In genomic region chr11:64275841-64276240, GRCh38 we compare ENCODE assay signal across 19 cellular contexts. TPM values are rescaled to one million over a fixed set of nuclear protein-coding genes. Genes with fewer than 3 reads are reported as not detected.
DNase-seq lines count a peak whose midpoint lies in the region; ATAC-seq and TF ChIP-seq lines count a peak whose summit lies in the region.
"Had no signal": no experiment of that assay in that cellular context is flagged by ENCODE, and none has a peak within 500 bp of the region (broad histone marks: within the 10 kb centered on the region; RNA-seq: fewer than 3 reads in every experiment).

No MANE protein-coding gene starts in this region.

- H2BK120ac ChIP-seq in trophoblast cell (ENCODE audit: insufficient read depth, low read length, poor library complexity), result peak overlapping the region; percentile 3

- H3K23ac ChIP-seq in trophoblast cell (ENCODE audit: low read length), result no peak overlapping the region

- H2AK5ac ChIP-seq in trophoblast cell (ENCODE audit: low read length), result no peak overlapping the region

- no peak overlapping the region for H3K4me3 Mint-ChIP-seq in activated T-cell treated with anti-CD3 and anti-CD28 coated beads, Interleukin-2, amount 50 U/mL, for 24 hours
- H3K4me3 Mint-ChIP-seq: CD14-positive monocyte; CD8-positive, alpha-beta T cell; GM23338 had no signal

- CTCF ChIA-PET in HEK293T (lab: Yijun Ruan, JAX), result interaction anchor here (0.6 to 1.1 kb wide), 4 partner anchors 25 to 350 kb away, joined by 3 to 8 read pairs (median 4); no protein-coding TSS in a partner anchor

- H3K4me1 ChIP-seq in trophoblast cell (ENCODE audit: control insufficient read depth in 1 of 2, insufficient read depth in 2 of 2, low read length in 2 of 2), result peaks cover 14 to 16% of the 10 kb centered on the region in 2 experiments

- H3K18ac ChIP-seq in trophoblast cell (ENCODE audit: low read length), result no peak overlapping the region

- H4K12ac ChIP-seq in trophoblast cell (ENCODE audit: low read depth, low read length), result no peak overlapping the region

- peaks cover 17% of the 10 kb centered on the region for H3K79me1 ChIP-seq in trophoblast cell (ENCODE audit: low read length)

- WGBS in trophoblast cell (ENCODE audit: extremely low coverage, insufficient coverage, insufficient read length), result no CpG with 5 or more reads among the region's 2 CpGs

- H2BK12ac ChIP-seq in trophoblast cell (ENCODE audit: low read length), result no peak overlapping the region

- DNase-seq in activated T-cell treated with anti-CD3 and anti-CD28 coated beads, Interleukin-2, amount 50 U/mL, for 24 hours, result no peak
- DNase-seq in activated T-cell treated with anti-CD3 and anti-CD28 coated beads, Interleukin-2, amount 50 U/mL, for 48 hours, result no peak
- no peak for DNase-seq in WERI-Rb-1
- no peak for DNase-seq in epithelial cell of prostate (ENCODE audit: low read depth, low spot score)
- DNase-seq in trophoblast cell, result peak; percentile 81
- DNase-seq in cardiac septum (ENCODE audit: low spot score), result no peak
- no peak for DNase-seq in HEK293T (ENCODE audit: extremely low spot score)
- DNase-seq: Caco-2; CD8-positive, alpha-beta T cell; DND-41; GDM1; H9 had no signal

- H3K9me3 ChIP-seq in WERI-Rb-1 (ENCODE audit: severe bottlenecking) (no peaks in the 10 kb centered on the region), trophoblast cell (ENCODE audit: insufficient read depth, low read depth, low read length) (no peaks in the 10 kb centered on the region)
- H3K9me3 ChIP-seq: Caco-2 had no signal

- H3K36me3 ChIP-seq in WERI-Rb-1 (peaks cover 32% of the 10 kb centered on the region), trophoblast cell (ENCODE audit: control insufficient read depth in 1 of 2, insufficient read depth in 2 of 2, low read length in 2 of 2) (peaks cover 19 to 23% of the 10 kb centered on the region in 2 experiments)

- H3K14ac ChIP-seq in trophoblast cell (ENCODE audit: low read length), result no peak overlapping the region

- no peaks in the 10 kb centered on the region for H3K27me3 Mint-ChIP-seq in activated T-cell treated with anti-CD3 and anti-CD28 coated beads, Interleukin-2, amount 50 U/mL, for 24 hours

- POLR2A ChIA-PET in HEK293T (lab: Yijun Ruan, JAX), result interaction anchor here (0.8 to 1.6 kb wide), 4 partner anchors 11 to 74 kb away, joined by 3 to 4 read pairs (median 3); partner anchors contain the start of genes PRDX5 and TRMT112

- H3K79me2 ChIP-seq in trophoblast cell (ENCODE audit: control insufficient read depth, insufficient read depth, low read length, poor library complexity), result peaks cover 4% of the 10 kb centered on the region

- H3K27me3 ChIP-seq in WERI-Rb-1 (ENCODE audit: insufficient read depth, low read depth, severe bottlenecking) (no peaks in the 10 kb centered on the region), trophoblast cell (ENCODE audit: insufficient read depth, low read length) (no peaks in the 10 kb centered on the region)

- TF ChIP-seq CTCF in WERI-Rb-1 (IDR thresholded peaks at IDR 0.05; ENCODE audit: low read depth, low read length), result no peak

- H3K4me1 Mint-ChIP-seq in activated T-cell treated with anti-CD3 and anti-CD28 coated beads, Interleukin-2, amount 50 U/mL, for 24 hours (ENCODE audit: low read depth), result peaks cover 14% of the 10 kb centered on the region

- peak overlapping the region; percentile 44 for H3K27ac Mint-ChIP-seq in activated T-cell treated with anti-CD3 and anti-CD28 coated beads, Interleukin-2, amount 50 U/mL, for 24 hours
- H3K27ac Mint-ChIP-seq: CD14-positive monocyte; CD8-positive, alpha-beta T cell; GM23338 had no signal

- H3K36me3 Mint-ChIP-seq in activated T-cell treated with anti-CD3 and anti-CD28 coated beads, Interleukin-2, amount 50 U/mL, for 24 hours (ENCODE audit: low read depth), result peaks cover 39% of the 10 kb centered on the region

- ATAC-seq in GM21447 (IDR thresholded peaks at IDR 0.05; ENCODE audit: unreplicated experiment), result no peak
- ATAC-seq: CD8-positive, alpha-beta T cell; GM23338 had no signal

- no peak overlapping the region for H4K8ac ChIP-seq in trophoblast cell (ENCODE audit: low read depth, low read length)

- no peak overlapping the region for H2AFZ ChIP-seq in trophoblast cell (ENCODE audit: insufficient read depth, low read length, poor library complexity)
- H2AFZ ChIP-seq: GM23338 had no signal

- intact Hi-C loops in cardiac septum (cut with DNase I), result no loop called here

- no peak overlapping the region for H3K9ac ChIP-seq in trophoblast cell (ENCODE audit: low read length)

- no peak overlapping the region for H3K4ac ChIP-seq in trophoblast cell (ENCODE audit: low read depth, low read length)

- H2BK5ac ChIP-seq in trophoblast cell (ENCODE audit: low read depth, low read length, poor library complexity), result peak overlapping the region; percentile 16

- peak overlapping the region; percentile 30 for H3K27ac ChIP-seq in WERI-Rb-1
- peak overlapping the region; percentile 83 for H3K27ac ChIP-seq in epithelial cell of prostate
- peak overlapping the region; percentile 78 for H3K27ac ChIP-seq in trophoblast cell (ENCODE audit: low read depth, low read length)
- H3K27ac ChIP-seq: 22Rv1 had no signal

- peak overlapping the region; percentile 10 for H4K91ac ChIP-seq in trophoblast cell (ENCODE audit: low read depth, low read length)

- no peak overlapping the region for H3K4me2 ChIP-seq in trophoblast cell (ENCODE audit: low read length)
- H3K4me2 ChIP-seq: GM23338 had no signal

- H3K9me3 Mint-ChIP-seq in activated T-cell treated with anti-CD3 and anti-CD28 coated beads, Interleukin-2, amount 50 U/mL, for 24 hours, result no peaks in the 10 kb centered on the region
- H3K9me3 Mint-ChIP-seq: CD14-positive monocyte; CD8-positive, alpha-beta T cell; GM23338; H9 had no signal

- no peak overlapping the region for H3K4me3 ChIP-seq in WERI-Rb-1 (ENCODE audit: low read depth, low read length)
- H3K4me3 ChIP-seq in trophoblast cell (ENCODE audit: low read depth, low read length), result no peak overlapping the region
- H3K4me3 ChIP-seq: GM23338 had no signal

TF ChIP-seq in HEK293T, 16 proteins besides CTCF, POLR2A, EP300 and RAD21:
- TF ChIP-seq FOXA1 (IDR thresholded peaks at IDR 0.05), result no peak
- no peak for TF ChIP-seq FOXK2 (IDR thresholded peaks at IDR 0.05)
- TF ChIP-seq SUZ12 (IDR thresholded peaks at IDR 0.05), result no peak
- TF ChIP-seq BHLHE40 (IDR thresholded peaks at IDR 0.05; ENCODE audit: borderline replicate concordance), result no peak
- no peak for TF ChIP-seq CTBP1 (IDR thresholded peaks at IDR 0.05; ENCODE audit: borderline replicate concordance)
- no peak for TF ChIP-seq ELF4 (IDR thresholded peaks at IDR 0.05)
- no peak for TF ChIP-seq NFRKB (IDR thresholded peaks at IDR 0.05)
- TF ChIP-seq ZNF384 (IDR thresholded peaks at IDR 0.05), result no peak
- no peak for TF ChIP-seq ARNT (IDR thresholded peaks at IDR 0.05)
- TF ChIP-seq PKNOX1 (IDR thresholded peaks at IDR 0.05), result no peak
- no peak for TF ChIP-seq TARDBP (IDR thresholded peaks at IDR 0.05)
- no peak for TF ChIP-seq L3MBTL2 (conservative IDR thresholded peaks at IDR 0.05)
- TF ChIP-seq LEF1 (IDR thresholded peaks at IDR 0.05; ENCODE audit: borderline replicate concordance), result no peak
- no peak for TF ChIP-seq FOXM1 (IDR thresholded peaks at IDR 0.05; ENCODE audit: borderline replicate concordance)
- no peak for TF ChIP-seq HDGF (IDR thresholded peaks at IDR 0.05; ENCODE audit: borderline replicate concordance)

RNA-seq across cellular contexts. Expression of gene BAD, which starts 8.6 kb away (rescaled TPM):
- 48.1 and 49.0 TPM in 2 replicates for polyA plus RNA-seq in trophoblast cell (2013)
- total RNA-seq in cardiac septum, result 45.9 TPM

RNA-seq across cellular contexts. Expression of gene GPR137, which starts 9.8 kb away (rescaled TPM):
- polyA plus RNA-seq in trophoblast cell (2013), result 35.4 and 37.0 TPM in 2 replicates
- 37.7 TPM for total RNA-seq in cardiac septum

RNA-seq across cellular contexts. Expression of gene KCNK4, which starts 15.3 kb away (rescaled TPM):
- 0.05 and 0.08 TPM in 2 replicates for polyA plus RNA-seq in trophoblast cell (2013)
- not detected for total RNA-seq in cardiac septum
- total RNA-seq: Caco-2; CD8-positive, alpha-beta T cell; HT-29 had no signal
- polyA plus RNA-seq: BJ, CD14-positive monocyte, GM23338 had no signal

RNA-seq across cellular contexts. Expression of gene CATSPERZ, which starts 24.3 kb away (rescaled TPM):
- 1.0 and 1.2 TPM in 2 replicates for polyA plus RNA-seq in trophoblast cell (2013)
- not detected for total RNA-seq in cardiac septum
- total RNA-seq: A673; CD8-positive, alpha-beta T cell; GM23338 had no signal
- polyA plus RNA-seq: BJ, CD14-positive monocyte had no signal

RNA-seq across cellular contexts. Expression of gene PLCB3, which starts 24.5 kb away (rescaled TPM):
- 26.2 and 26.8 TPM in 2 replicates for polyA plus RNA-seq in trophoblast cell (2013)
- 9.6 TPM for total RNA-seq in cardiac septum

Comparison
In these comparisons a context has a peak if more than half of its experiments do, and no peak if none do; other contexts are left out.
1. DNase-seq: peak in trophoblast cell (2 of 2); none in activated T-cell treated with anti-CD3 and anti-CD28 coated beads, Interleukin-2, amount 50 U/mL, for 24 hours (single experiment), activated T-cell treated with anti-CD3 and anti-CD28 coated beads, Interleukin-2, amount 50 U/mL, for 48 hours (0 of 2), WERI-Rb-1 (single experiment), epithelial cell of prostate (single experiment), cardiac septum (single experiment) and HEK293T (single experiment).
2. H3K27ac ChIP-seq: peak in every context shown above with its lines; median percentile 83 in epithelial cell of prostate; 78 in trophoblast cell; 30 in WERI-Rb-1.